33 cellular contexts compared by ENCODE assay signal in genomic region chr17:72760368-72760767, GRCh38.
"Had no signal": no experiment of that assay in that cellular context is flagged by ENCODE, and none has a peak within 500 bp of the region (broad histone marks: within the 10 kb centered on the region; RNA-seq: fewer than 3 reads in every experiment).

No MANE protein-coding gene starts in this region.

- H3K4me1 ChIP-seq: adrenal gland, body of pancreas, colonic mucosa, esophagus squamous epithelium had no signal

- DNase-seq: activated B cell treated with CpG ODN at 0.5 μM for 24 hours; activated CD4-positive, alpha-beta T cell treated with anti-CD3 and anti-CD28 coated beads for 48 hours; activated CD4-positive, alpha-beta T cell treated with anti-CD3 and anti-CD28 coated beads, Interleukin-2, amount 50 U/mL, for 1 hour; activated CD4-positive, alpha-beta T cell treated with anti-CD3 and anti-CD28 coated beads, Interleukin-2, amount 50 U/mL, for 48 hours; activated CD8-positive, alpha-beta memory T cell treated with anti-CD3 and anti-CD28 coated beads for 24 hours; activated CD8-positive, alpha-beta T cell treated with anti-CD3 and anti-CD28 coated beads for 36 hours; activated effector memory CD4-positive, alpha-beta T cell treated with Interleukin-2 at 50 U/mL for 16 hours; activated gamma-delta T cell treated with Interleukin-2 at 50 U/mL for 16 hours; activated naive CD4-positive, alpha-beta T cell treated with anti-CD3 and anti-CD28 coated beads for 36 hours; activated naive CD8-positive, alpha-beta T cell treated with anti-CD3 and anti-CD28 coated beads for 36 hours; activated naive CD8-positive, alpha-beta T cell treated with anti-CD3 and anti-CD28 coated beads, Interleukin-2, amount 50 U/mL, for 24 hours; activated T-cell treated with anti-CD3 and anti-CD28 coated beads, Interleukin-2, amount 50 U/mL, for 4 hours; adrenal gland; aorta; body of pancreas; central memory CD4-positive, alpha-beta T cell; cerebellar nuclear complex; colonic mucosa; effector CD8-positive, alpha-beta T cell; esophagus squamous epithelium; foreskin fibroblast; head of caudate nucleus; T-helper 1 cell; T-helper 17 cell; T1000; WERI-Rb-1 had no signal

- H3K27ac ChIP-seq: adrenal gland, body of pancreas, cardiac muscle cell, colonic mucosa, epithelial cell of prostate, esophagus squamous epithelium, WERI-Rb-1 had no signal

- H3K27me3 ChIP-seq: adrenal gland, body of pancreas, cardiac muscle cell, colonic mucosa, esophagus squamous epithelium had no signal

- ATAC-seq: activated CD4-positive, CD25-positive, alpha-beta regulatory T cell treated with anti-CD3 and anti-CD28 coated beads, Interleukin-2, amount 50 U/mL, for 24 hours; activated CD8-positive, alpha-beta T cell treated with anti-CD3 and anti-CD28 coated beads for 36 hours; activated naive CD8-positive, alpha-beta T cell treated with anti-CD3 and anti-CD28 coated beads, Interleukin-2, amount 50 U/mL, for 24 hours; activated T-cell treated with anti-CD3 and anti-CD28 coated beads, Interleukin-2, amount 50 U/mL, for 4 hours; activated T-helper 17 cell treated with anti-CD3 and anti-CD28 coated beads, Interleukin-2, amount 50 U/mL, for 72 hours; body of pancreas; T-helper 17 cell had no signal

- H3K4me3 ChIP-seq: adrenal gland, body of pancreas, cardiac muscle cell, colonic mucosa, esophagus squamous epithelium had no signal

- H3K9me3 ChIP-seq: adrenal gland, body of pancreas, colonic mucosa, esophagus squamous epithelium had no signal

- H3K36me3 ChIP-seq: adrenal gland, cardiac muscle cell, colonic mucosa, esophagus squamous epithelium had no signal

- FAIRE-seq: endometrium, endothelial cell of umbilical vein, frontal cortex had no signal
